Comparison of ENCODE assay signal across 16 cellular contexts in the genomic region with DNA sequence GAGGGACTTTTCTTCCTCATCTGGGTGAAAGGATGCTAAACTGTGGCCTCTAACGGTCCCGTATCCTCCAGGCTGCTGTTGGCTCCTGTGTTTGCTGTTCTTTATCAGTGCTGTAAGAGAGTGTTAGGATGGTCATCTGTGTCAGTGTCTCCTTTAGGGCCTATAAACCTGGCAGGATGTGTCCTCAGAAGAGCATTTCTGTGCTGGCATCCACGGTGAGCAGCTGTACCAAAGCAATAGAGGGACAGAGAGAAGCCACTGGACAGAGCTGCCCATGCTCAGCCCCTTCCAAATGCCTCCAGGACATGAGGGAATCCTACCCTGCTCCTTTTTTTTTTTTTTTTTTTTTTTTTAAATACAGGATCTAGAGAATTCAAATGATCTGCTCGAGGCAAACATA.
A peak's percentile ranks its signal among the peaks of the same experiment; 100 is the strongest.
DNase-seq lines count a peak whose midpoint lies in the region; TF ChIP-seq lines count a peak whose summit lies in the region.
"Had no signal": no experiment of that assay in that cellular context is flagged by ENCODE, and none has a peak within 500 bp of the region (broad histone marks: within the 10 kb centered on the region; RNA-seq: fewer than 3 reads in every experiment).

No MANE protein-coding gene starts in this region.

- H3K9me3 Mint-ChIP-seq in brain (peaks cover 5 to 11% (median 9%) of the 10 kb centered on the region in 5 experiments), neural crest cell (peaks cover 6% of the 10 kb centered on the region)
- H3K9me3 Mint-ChIP-seq: CD8-positive, alpha-beta memory T cell had no signal

- intact Hi-C loops in esophagus squamous epithelium (cut with DNase I) (loop anchor here (10.0 kb wide), 2 partner anchors 135 to 245 kb away; no protein-coding TSS in a partner anchor), stomach (cut with DNase I; ENCODE audit: low total_unique reads) (no loop called here)

- H3K27ac Mint-ChIP-seq in brain = peak overlapping the region; percentile 50 to 99 (median 93)
- H3K27ac Mint-ChIP-seq in neural crest cell (ENCODE audit: unreplicated experiment) = peak overlapping the region; percentile 68

- H3K27me3 Mint-ChIP-seq in brain (no peaks in the 10 kb centered on the region), neural crest cell (ENCODE audit: low read depth) (no peaks in the 10 kb centered on the region)
- H3K27me3 Mint-ChIP-seq: CD8-positive, alpha-beta memory T cell had no signal

- TF ChIP-seq CTCF in brain (conservative IDR thresholded peaks at IDR 0.05) (no peak), esophagus squamous epithelium (IDR thresholded peaks at IDR 0.05) (no peak), neural crest cell (conservative IDR thresholded peaks at IDR 0.05) (no peak), stomach (IDR thresholded peaks at IDR 0.05) (no peak)

- H3K4me1 ChIP-seq in esophagus squamous epithelium = peaks cover 9 to 53% (median 28%) of the 10 kb centered on the region in 3 donors
- H3K4me1 ChIP-seq in stomach = peaks cover 12 to 32% (median 18%) of the 10 kb centered on the region in 4 donors

- H3K4me3 ChIP-seq in esophagus squamous epithelium = no peak overlapping the region
- no peak overlapping the region for H3K4me3 ChIP-seq in stomach
- H3K4me3 ChIP-seq: K562 had no signal

- H3K4me1 Mint-ChIP-seq in brain (peaks cover 71% of the 10 kb centered on the region), neural crest cell (peaks cover 76% of the 10 kb centered on the region)
- H3K4me1 Mint-ChIP-seq: CD8-positive, alpha-beta memory T cell had no signal

- H3K4me3 Mint-ChIP-seq in brain = peak overlapping the region in 3 of 5 experiments; percentile 39 to 64 (median 56)
- H3K4me3 Mint-ChIP-seq in neural crest cell = peak overlapping the region; percentile 68
- H3K4me3 Mint-ChIP-seq: CD8-positive, alpha-beta memory T cell had no signal

- no peaks in the 10 kb centered on the region for H3K36me3 ChIP-seq in esophagus squamous epithelium
- no peaks in the 10 kb centered on the region for H3K36me3 ChIP-seq in stomach

- H3K27ac ChIP-seq in esophagus squamous epithelium (peak overlapping the region in 3 of 4 donors; percentile 8 to 98 (median 51)), stomach (peak overlapping the region in 3 of 5 donors; percentile 14 to 40 (median 37))
- H3K27ac ChIP-seq: HL-60 had no signal

- no peaks in the 10 kb centered on the region for H3K27me3 ChIP-seq in esophagus squamous epithelium
- H3K27me3 ChIP-seq in stomach = no peaks in the 10 kb centered on the region

- H3K36me3 Mint-ChIP-seq in brain = peaks cover 8% of the 10 kb centered on the region
- no peaks in the 10 kb centered on the region for H3K36me3 Mint-ChIP-seq in neural crest cell (ENCODE audit: low read depth)
- H3K36me3 Mint-ChIP-seq: CD8-positive, alpha-beta memory T cell had no signal

- no peaks in the 10 kb centered on the region for H3K9me3 ChIP-seq in esophagus squamous epithelium
- H3K9me3 ChIP-seq in stomach = no peaks in the 10 kb centered on the region

- TF ChIP-seq POLR2A in esophagus squamous epithelium (IDR thresholded peaks at IDR 0.05) = no peak
- TF ChIP-seq POLR2A in stomach (IDR thresholded peaks at IDR 0.05) = no peak

- 80 to 82% methylated on average over 3 of the region's 4 CpGs for WGBS in esophagus squamous epithelium, 2 donors
- WGBS in stomach, 5 donors = 84 to 96% (median 86%) methylated on average over 4 of the region's 4 CpGs

- no peak for TF ChIP-seq EP300 in stomach (IDR thresholded peaks at IDR 0.05)

- no peak for DNase-seq in esophagus squamous epithelium (lab: John Stamatoyannopoulos, UW)
- peak; percentile 27 for DNase-seq in neural crest cell (ENCODE audit: low read depth, low spot score)
- no peak for DNase-seq in stomach
- DNase-seq in NCI-H446 (lab: John Stamatoyannopoulos, UW) = no peak
- DNase-seq in HCEC 1CT = no peak
- no peak for DNase-seq in NCI-H146 (lab: John Stamatoyannopoulos, UW)
- DNase-seq: CD8-positive, alpha-beta memory T cell; GOT3; NCI-H1048; NCI-H2107; NCI-H226; NCI-H69; NK-92 treated with Interleukin-12 subunit alpha and Interleukin-12 subunit beta, amount 100 ng/mL, for 24 hours had no signal
